15 cellular contexts compared by ENCODE assay signal in genomic region chr10:35056686-35057085, GRCh38. TPM values are rescaled to one million over a fixed set of nuclear protein-coding genes. Genes with fewer than 3 reads are reported as not detected.
DNase-seq lines count a peak whose midpoint lies in the region; ATAC-seq and TF ChIP-seq lines count a peak whose summit lies in the region.
"Had no signal": no experiment of that assay in that cellular context is flagged by ENCODE, and none has a peak within 500 bp of the region (broad histone marks: within the 10 kb centered on the region; RNA-seq: fewer than 3 reads in every experiment).

No MANE protein-coding gene starts in this region.

- no peaks in the 10 kb centered on the region for H3K9me3 Mint-ChIP-seq in natural killer cell
- H3K9me3 Mint-ChIP-seq in natural killer cell treated with Interleukin-12 subunit alpha and Interleukin-12 subunit beta and Interleukin-15 and Interleukin-18, amount 100 ng/mL, for 72 hours: no peaks in the 10 kb centered on the region

- ATAC-seq in natural killer cell: no peak
- no peak for ATAC-seq in natural killer cell treated with Interleukin-12 subunit alpha and Interleukin-12 subunit beta and Interleukin-15 and Interleukin-18, amount 100 ng/mL, for 72 hours
- ATAC-seq: activated CD4-positive, CD25-positive, alpha-beta regulatory T cell treated with anti-CD3 and anti-CD28 coated beads, Interleukin-2, amount 50 U/mL, for 24 hours had no signal

- H3K36me3 Mint-ChIP-seq in natural killer cell: peaks cover 14% of the 10 kb centered on the region
- peaks cover 17% of the 10 kb centered on the region for H3K36me3 Mint-ChIP-seq in natural killer cell treated with Interleukin-12 subunit alpha and Interleukin-12 subunit beta and Interleukin-15 and Interleukin-18, amount 100 ng/mL, for 72 hours

- DNase-seq in natural killer cell (no peak), RPMI7951 (ENCODE audit: low read depth) (peak; percentile 6), dermis blood vessel endothelial cell (peak; percentile 67), NK-92 (lab: John Stamatoyannopoulos, UW; ENCODE audit: unreplicated experiment) (no peak), hypothalamus (lab: John Stamatoyannopoulos, UW) (no peak), epidermal melanocyte (ENCODE audit: insufficient read length, low spot score) (no peak)
- no peak for DNase-seq in natural killer cell treated with Interleukin-12 subunit alpha and Interleukin-12 subunit beta and Interleukin-15 and Interleukin-18, amount 100 ng/mL, for 72 hours (ENCODE audit: low spot score)
- DNase-seq: activated gamma-delta T cell; caudate nucleus; effector CD8-positive, alpha-beta T cell; mucosa of descending colon; NCI-H526 treated with DMSO at 0.1 percent for 48 hours; SHP77; stimulated activated CD4-positive, alpha-beta T cell treated with anti-CD3 and anti-CD28 coated beads, Interleukin-15, amount 100 ng/mL, for 24 hours had no signal

- TF ChIP-seq CTCF in natural killer cell (IDR thresholded peaks at IDR 0.05): no peak

- H3K27ac Mint-ChIP-seq in natural killer cell: peak overlapping the region; percentile 53 to 64
- peak overlapping the region in 1 of 2 donors; percentile 16 for H3K27ac Mint-ChIP-seq in natural killer cell treated with Interleukin-12 subunit alpha and Interleukin-12 subunit beta and Interleukin-15 and Interleukin-18, amount 100 ng/mL, for 72 hours

- H3K4me3 Mint-ChIP-seq in natural killer cell: no peak overlapping the region
- H3K4me3 Mint-ChIP-seq in natural killer cell treated with Interleukin-12 subunit alpha and Interleukin-12 subunit beta and Interleukin-15 and Interleukin-18, amount 100 ng/mL, for 72 hours: no peak overlapping the region

- H3K4me1 Mint-ChIP-seq in natural killer cell: peaks cover 29 to 40% of the 10 kb centered on the region in 2 donors
- peaks cover 27 to 29% of the 10 kb centered on the region in 2 donors for H3K4me1 Mint-ChIP-seq in natural killer cell treated with Interleukin-12 subunit alpha and Interleukin-12 subunit beta and Interleukin-15 and Interleukin-18, amount 100 ng/mL, for 72 hours (ENCODE audit: low read depth in 2 of 2)

- no peaks in the 10 kb centered on the region for H3K27me3 Mint-ChIP-seq in natural killer cell (ENCODE audit: low read depth in 2 of 2)
- H3K27me3 Mint-ChIP-seq in natural killer cell treated with Interleukin-12 subunit alpha and Interleukin-12 subunit beta and Interleukin-15 and Interleukin-18, amount 100 ng/mL, for 72 hours: no peaks in the 10 kb centered on the region

- intact Hi-C loops in natural killer cell (cut with micrococcal nuclease): no loop called here

RNA-seq across cellular contexts. Expression of gene CUL2, which starts 33.5 kb away (rescaled TPM):
- total RNA-seq in natural killer cell (10 to 100 TPM; 33.5 to 41.6 (median 41.3) TPM), dermis blood vessel endothelial cell (26.9 and 57.9 TPM in 2 replicates)
- total RNA-seq in natural killer cell treated with Interleukin-12 subunit alpha and Interleukin-12 subunit beta and Interleukin-15 and Interleukin-18, amount 100 ng/mL, for 72 hours: 10 to 100 TPM; 42.8 to 45.7 TPM
- total RNA-seq in RPMI7951 (2014; rRNA removed; shearing (Covaris generic)): 48.9 and 51.9 TPM in 2 replicates

Comparison
In these comparisons a context has a peak if more than half of its experiments do, and no peak if none do; other contexts are left out.
1. DNase-seq: peak in RPMI7951 (single experiment) and dermis blood vessel endothelial cell (single experiment); none in natural killer cell (single experiment), natural killer cell treated with Interleukin-12 subunit alpha and Interleukin-12 subunit beta and Interleukin-15 and Interleukin-18, amount 100 ng/mL, for 72 hours (single experiment), NK-92 (single experiment), hypothalamus (0 of 51) and epidermal melanocyte (single experiment).